30 cellular contexts compared by ENCODE assay signal in genomic region chr4:77225022-77225421, GRCh38.
"Had no signal": no experiment of that assay in that cellular context is flagged by ENCODE, and none has a peak within 500 bp of the region (broad histone marks: within the 10 kb centered on the region; RNA-seq: fewer than 3 reads in every experiment).

No MANE protein-coding gene starts in this region.

- ATAC-seq: left colon; naive thymus-derived CD4-positive, alpha-beta T cell; natural killer cell treated with Interleukin-12 subunit alpha and Interleukin-12 subunit beta and Interleukin-15 and Interleukin-18, amount 100 ng/mL, for 72 hours; right cardiac atrium; stimulated activated naive B cell treated with anti-CD40 and anti-IgM and Interleukin-4, amounts not matched to agents 10 μg/mL and 1 μg/mL and 100 μg/mL, for 72 hours; stimulated activated naive CD8-positive, alpha-beta T cell treated with anti-CD3 and anti-CD28 coated beads, Interleukin-15, Interleukin-2, amounts not matched to agents 100 U/mL and 50 U/mL, for 24 hours had no signal

- FAIRE-seq: islet of Langerhans, kidney had no signal

- DNase-seq: hypothalamus; immature natural killer cell; kidney; left colon; left ventricle myocardium inferior; mesendoderm; naive thymus-derived CD4-positive, alpha-beta T cell; ovary; posterior cingulate gyrus; retina; right cardiac atrium; sigmoid colon; stimulated activated CD4-positive, alpha-beta T cell treated with anti-CD3 and anti-CD28 coated beads, Interleukin-1b, Interleukin-23, amount 100 ng/mL, for 48 hours; stimulated activated CD4-positive, alpha-beta T cell treated with anti-CD3 and anti-CD28 coated beads, Interleukin-2, amount 100 ng/mL, for 48 hours; stimulated activated CD4-positive, alpha-beta T cell treated with anti-CD3 and anti-CD28 coated beads, Interleukin-4, amount 100 ng/mL, for 4 hours; stimulated activated CD8-positive, alpha-beta memory T cell treated with anti-CD3 and anti-CD28 coated beads, Interleukin-4, amount 100 ng/mL, for 48 hours; stimulated activated naive B cell treated with anti-CD40 and anti-IgM and Interleukin-4, amounts not matched to agents 10 μg/mL and 1 μg/mL and 100 μg/mL, for 72 hours; stimulated activated naive CD8-positive, alpha-beta T cell treated with anti-CD3 and anti-CD28 coated beads, Interleukin-15, Interleukin-2, amounts not matched to agents 100 U/mL and 50 U/mL, for 24 hours; stomach; testis; thyroid gland; transverse colon; upper lobe of left lung had no signal

- H3K36me3 ChIP-seq: left ventricle myocardium inferior, ovary, prostate gland, sigmoid colon, stomach, thyroid gland, transverse colon, upper lobe of left lung, vagina had no signal

- H3K4me3 Mint-ChIP-seq: immature natural killer cell; mesothelial cell of epicardium; naive thymus-derived CD4-positive, alpha-beta T cell; natural killer cell treated with Interleukin-12 subunit alpha and Interleukin-12 subunit beta and Interleukin-15 and Interleukin-18, amount 100 ng/mL, for 72 hours; stimulated activated naive B cell treated with anti-CD40 and anti-IgM and Interleukin-4, amounts not matched to agents 10 μg/mL and 1 μg/mL and 100 μg/mL, for 72 hours had no signal

- H3K4me1 Mint-ChIP-seq: immature natural killer cell; naive thymus-derived CD4-positive, alpha-beta T cell; stimulated activated naive B cell treated with anti-CD40 and anti-IgM and Interleukin-4, amounts not matched to agents 10 μg/mL and 1 μg/mL and 100 μg/mL, for 72 hours had no signal

- H3K9me3 Mint-ChIP-seq: mesothelial cell of epicardium; natural killer cell treated with Interleukin-12 subunit alpha and Interleukin-12 subunit beta and Interleukin-15 and Interleukin-18, amount 100 ng/mL, for 72 hours had no signal

- H3K27ac Mint-ChIP-seq: immature natural killer cell; mesothelial cell of epicardium; naive thymus-derived CD4-positive, alpha-beta T cell; natural killer cell treated with Interleukin-12 subunit alpha and Interleukin-12 subunit beta and Interleukin-15 and Interleukin-18, amount 100 ng/mL, for 72 hours; stimulated activated naive B cell treated with anti-CD40 and anti-IgM and Interleukin-4, amounts not matched to agents 10 μg/mL and 1 μg/mL and 100 μg/mL, for 72 hours had no signal

- H3K36me3 Mint-ChIP-seq: mesothelial cell of epicardium; natural killer cell treated with Interleukin-12 subunit alpha and Interleukin-12 subunit beta and Interleukin-15 and Interleukin-18, amount 100 ng/mL, for 72 hours had no signal

- H3K27me3 ChIP-seq: ovary, sigmoid colon, testis, thyroid gland, transverse colon, upper lobe of left lung, vagina had no signal

- H3K4me3 ChIP-seq: left ventricle myocardium inferior, lung, ovary, prostate gland, sigmoid colon, smooth muscle cell, stomach, testis, thyroid gland, transverse colon, upper lobe of left lung, vagina had no signal
